In the genomic region with DNA sequence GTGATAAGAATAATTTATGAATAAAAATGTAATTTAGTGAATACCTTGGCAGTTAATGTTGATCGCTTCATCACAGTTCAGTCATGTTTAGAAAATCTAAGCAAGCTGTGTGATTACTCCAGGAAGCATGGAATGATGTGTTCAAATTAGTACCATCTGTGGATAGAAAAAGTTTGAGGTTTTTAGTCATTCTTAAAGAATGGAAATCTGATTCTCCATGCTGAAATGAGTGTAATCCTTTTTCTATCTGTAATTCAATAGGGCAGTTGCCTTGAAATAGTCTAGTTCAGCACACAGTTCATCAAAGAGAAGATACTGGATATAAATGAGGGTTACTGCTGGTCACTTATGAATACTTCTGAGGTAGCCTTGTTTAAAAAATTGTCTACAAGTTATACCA, we compare ENCODE assay signal across 13 cellular contexts.
DNase-seq lines count a peak whose midpoint lies in the region; ATAC-seq and TF ChIP-seq lines count a peak whose summit lies in the region.
"Had no signal": no experiment of that assay in that cellular context is flagged by ENCODE, and none has a peak within 500 bp of the region (broad histone marks: within the 10 kb centered on the region; RNA-seq: fewer than 3 reads in every experiment).

No MANE protein-coding gene starts in this region.

- in situ Hi-C loops in HAP-1 (cut with MboI; ENCODE audit: low sequenced_read_pairs), result no loop called here

- no peak overlapping the region for H3K4me3 Mint-ChIP-seq in T-cell
- H3K4me3 Mint-ChIP-seq: activated CD8-positive, alpha-beta memory T cell treated with anti-CD3 and anti-CD28 coated beads, Interleukin-2, amount 10 ng/mL, durations not matched to agents 7 days and 5 days had no signal

- H3K9me3 ChIP-seq in HAP-1, result no peaks in the 10 kb centered on the region
- H3K9me3 ChIP-seq: testis had no signal

- POLR2A ChIA-PET in T-cell (lab: Charles Lee), result no interaction called here

- DNase-seq in HFF-Myc (ENCODE audit: extremely low read depth, low read depth) (peak; percentile 91), fibroblast of villous mesenchyme (ENCODE audit: low read depth) (peak; percentile 90), smooth muscle cell of the brain vasculature (ENCODE audit: low read depth, low spot score) (peak; percentile 62), NCI-H1694 treated with DMSO at 0.1 percent for 48 hours (lab: John Stamatoyannopoulos, UW) (no peak), HAP-1 (ENCODE audit: low spot score in 2 of 2) (no peak), T-cell (no peak)
- DNase-seq: activated CD8-positive, alpha-beta memory T cell treated with anti-CD3 and anti-CD28 coated beads, Interleukin-2, amount 10 ng/mL, durations not matched to agents 7 days and 5 days; DMS79 treated with DMSO at 0.1 percent for 48 hours; effector memory CD4-positive, alpha-beta T cell; OCI-M1; testis had no signal

- no peaks in the 10 kb centered on the region for H3K36me3 ChIP-seq in HAP-1 (replicated peaks)

- TF ChIP-seq CTCF in HFF-Myc (IDR thresholded peaks at IDR 0.05; ENCODE audit: low read depth, low read length, missing control alignments) (no peak), WI38 (IDR thresholded peaks at IDR 0.05; ENCODE audit: low read depth, low read length) (no peak), fibroblast of villous mesenchyme (IDR thresholded peaks at IDR 0.05; ENCODE audit: insufficient read depth, low read depth, low read length) (no peak)

- ATAC-seq in GM21447 (IDR thresholded peaks at IDR 0.05; ENCODE audit: unreplicated experiment), result no peak
- ATAC-seq in T-cell (replicated peaks in 1 of 4), result no peak
- ATAC-seq: activated CD8-positive, alpha-beta memory T cell treated with anti-CD3 and anti-CD28 coated beads, Interleukin-2, amount 10 ng/mL, durations not matched to agents 7 days and 5 days had no signal

- no peaks in the 10 kb centered on the region for H3K4me1 ChIP-seq in HAP-1
- H3K4me1 ChIP-seq: testis had no signal

- H3K36me3 Mint-ChIP-seq in T-cell, result no peaks in the 10 kb centered on the region
- H3K36me3 Mint-ChIP-seq: activated CD8-positive, alpha-beta memory T cell treated with anti-CD3 and anti-CD28 coated beads, Interleukin-2, amount 10 ng/mL, durations not matched to agents 7 days and 5 days had no signal

- no peaks in the 10 kb centered on the region for H3K4me1 Mint-ChIP-seq in T-cell
- H3K4me1 Mint-ChIP-seq: activated CD8-positive, alpha-beta memory T cell treated with anti-CD3 and anti-CD28 coated beads, Interleukin-2, amount 10 ng/mL, durations not matched to agents 7 days and 5 days had no signal

- H3K27me3 Mint-ChIP-seq in T-cell, result no peaks in the 10 kb centered on the region
- H3K27me3 Mint-ChIP-seq: activated CD8-positive, alpha-beta memory T cell treated with anti-CD3 and anti-CD28 coated beads, Interleukin-2, amount 10 ng/mL, durations not matched to agents 7 days and 5 days had no signal

- CTCF ChIA-PET in T-cell (lab: Charles Lee), result no interaction called here

- peaks cover 4 to 13% (median 6%) of the 10 kb centered on the region in 3 donors for H3K9me3 Mint-ChIP-seq in T-cell

- no peak overlapping the region for H3K4me3 ChIP-seq in HFF-Myc (replicated peaks; ENCODE audit: low read depth, low read length)
- peak overlapping the region; percentile 35 for H3K4me3 ChIP-seq in WI38 (ENCODE audit: low read depth, low read length)
- peak overlapping the region; percentile 38 for H3K4me3 ChIP-seq in fibroblast of villous mesenchyme (ENCODE audit: low read depth, low read length)
- no peak overlapping the region for H3K4me3 ChIP-seq in HAP-1
- H3K4me3 ChIP-seq: testis had no signal

- no peaks in the 10 kb centered on the region for H3K27me3 ChIP-seq in HAP-1 (ENCODE audit: low read depth)
- H3K27me3 ChIP-seq: testis had no signal

- no peak overlapping the region for H3K27ac Mint-ChIP-seq in T-cell
- H3K27ac Mint-ChIP-seq: activated CD8-positive, alpha-beta memory T cell treated with anti-CD3 and anti-CD28 coated beads, Interleukin-2, amount 10 ng/mL, durations not matched to agents 7 days and 5 days had no signal

Comparison
In these comparisons a context has a peak if more than half of its experiments do, and no peak if none do; other contexts are left out.
1. DNase-seq: peak in HFF-Myc (single experiment), fibroblast of villous mesenchyme (single experiment) and smooth muscle cell of the brain vasculature (single experiment); none in NCI-H1694 treated with DMSO at 0.1 percent for 48 hours (single experiment), HAP-1 (0 of 2) and T-cell (0 of 34).
2. H3K4me3 ChIP-seq: peak in WI38 (single experiment) and fibroblast of villous mesenchyme (single experiment); none in HFF-Myc (single experiment) and HAP-1 (single experiment).